16 cellular contexts compared by ENCODE assay signal in genomic region chr6:5464096-5464885, GRCh38.
DNase-seq lines count a peak whose midpoint lies in the region; ATAC-seq lines count a peak whose summit lies in the region.
"Had no signal": no experiment of that assay in that cellular context is flagged by ENCODE, and none has a peak within 500 bp of the region (broad histone marks: within the 10 kb centered on the region; RNA-seq: fewer than 3 reads in every experiment).

No MANE protein-coding gene starts in this region.

- no peaks in the 10 kb centered on the region for H3K36me3 ChIP-seq in skeletal muscle satellite cell (ENCODE audit: insufficient read depth, low read length)
- H3K36me3 ChIP-seq: HAP-1 had no signal

- H3K27me3 ChIP-seq in skeletal muscle satellite cell (ENCODE audit: control insufficient read depth, insufficient read depth, low read length) = no peaks in the 10 kb centered on the region

- peaks cover 16% of the 10 kb centered on the region for H3K4me1 ChIP-seq in skeletal muscle satellite cell (ENCODE audit: control insufficient read depth, insufficient read depth, low read length)

- DNase-seq in LHCN-M2 (ENCODE audit: low read depth) (peak; percentile 66), amniotic epithelial cell (ENCODE audit: low read depth) (peak; percentile 45), iris pigment epithelial cell (ENCODE audit: low read depth) (peak; percentile 58), NCI-H1417 treated with DMSO at 0.1 percent for 48 hours (lab: John Stamatoyannopoulos, UW) (no peak), HuH-7 (ENCODE audit: low spot score) (no peak)
- DNase-seq: AML-193, COR-L47, DMS53, Kasumi-1, NCI-H1105, NCI-H1694 treated with DMSO at 0.1 percent for 48 hours, NCI-H2107, NCI-H69 had no signal

- H3K4me3 ChIP-seq in skeletal muscle satellite cell (ENCODE audit: low read length) = no peak overlapping the region
- H3K4me3 ChIP-seq: HAP-1 had no signal

- ATAC-seq in GM21786 (IDR thresholded peaks at IDR 0.05; ENCODE audit: unreplicated experiment) = no peak

- peak overlapping the region; percentile 37 for H3K4me2 ChIP-seq in skeletal muscle satellite cell (ENCODE audit: low read length)

- H3K9ac ChIP-seq in skeletal muscle satellite cell (ENCODE audit: low read depth, low read length) = no peak overlapping the region

- H3K9me3 ChIP-seq in skeletal muscle satellite cell (replicated peaks; ENCODE audit: low read length) = no peaks in the 10 kb centered on the region
- H3K9me3 ChIP-seq: HAP-1 had no signal

Comparison
In these comparisons a context has a peak if more than half of its experiments do, and no peak if none do; other contexts are left out.
1. DNase-seq: peak in LHCN-M2 (single experiment), amniotic epithelial cell (single experiment) and iris pigment epithelial cell (single experiment); none in NCI-H1417 treated with DMSO at 0.1 percent for 48 hours (single experiment) and HuH-7 (single experiment).